Comparison of ENCODE assay signal across 16 cellular contexts in genomic region chr13:20171364-20171763, GRCh38. TPM values are rescaled to one million over a fixed set of nuclear protein-coding genes. Genes with fewer than 3 reads are reported as not detected.
A peak's percentile ranks its signal among the peaks of the same experiment; 100 is the strongest.
DNase-seq lines count a peak whose midpoint lies in the region; ATAC-seq and TF ChIP-seq lines count a peak whose summit lies in the region.
"Had no signal": no experiment of that assay in that cellular context is flagged by ENCODE, and none has a peak within 500 bp of the region (broad histone marks: within the 10 kb centered on the region; RNA-seq: fewer than 3 reads in every experiment).

No MANE protein-coding gene starts in this region.

- no TSS peak for BruUV-seq in PC-3 (replicated peaks; lab: Mats Ljungman, UMichigan)

- POLR2A ChIA-PET in PC-3 (lab: Charles Lee; ENCODE audit: unreplicated experiment), result no interaction called here

- peak overlapping the region; percentile 31; the same call in 1 of the 2 replicates for H3K4me2 ChIP-seq in PC-3 (ENCODE audit: low read length)

- intact Hi-C loops in PC-3 (cut with micrococcal nuclease), result no loop called here

- no peaks in the 10 kb centered on the region for H3K79me2 ChIP-seq in PC-3 (ENCODE audit: low read length)

- no peaks in the 10 kb centered on the region for H3K9me2 ChIP-seq in PC-3 (replicated peaks; ENCODE audit: low read length)

- no peak for TF ChIP-seq CTCF in PC-3 (conservative IDR thresholded peaks at IDR 0.05; ENCODE audit: low read depth, low read length)
- no peak for TF ChIP-seq CTCF in retinal pigment epithelial cell (conservative IDR thresholded peaks at IDR 0.05; ENCODE audit: low read depth, low read length)

- H3K9me3 ChIP-seq in PC-3 (ENCODE audit: low read length), result no peaks in the 10 kb centered on the region

- ATAC-seq in PC-3 (peak; percentile 69), GM18870 (IDR thresholded peaks at IDR 0.05; ENCODE audit: unreplicated experiment) (no peak)
- ATAC-seq: GM12878, HepG2 had no signal

- H3K4me3 ChIP-seq in PC-3 (ENCODE audit: low read length), result no peak overlapping the region
- H3K4me3 ChIP-seq in retinal pigment epithelial cell (ENCODE audit: low read length), result no peak overlapping the region
- H3K4me3 ChIP-seq: GM12878 had no signal

- H3K9ac ChIP-seq in PC-3 (ENCODE audit: low read length), result no peak overlapping the region

- peaks cover 32% of the 10 kb centered on the region for H3K4me1 ChIP-seq in PC-3 (ENCODE audit: insufficient read depth, low read length)

- no peaks in the 10 kb centered on the region for H3K36me3 ChIP-seq in PC-3 (ENCODE audit: low read depth, low read length)

- CTCF ChIA-PET in PC-3 (lab: Charles Lee), result no interaction called here

- DNase-seq in SIG-M5 treated with dmso at 0.1 percent for 504 hours (lab: John Stamatoyannopoulos, UW; ENCODE audit: unreplicated experiment), result peak; percentile 48
- DNase-seq in SIG-M5 (lab: John Stamatoyannopoulos, UW), result no peak
- peak; percentile 82 for DNase-seq in PC-3
- peak; percentile 43 for DNase-seq in astrocyte of the hippocampus (ENCODE audit: low read depth, low spot score)
- DNase-seq in retinal pigment epithelial cell (ENCODE audit: low read depth), result peak; percentile 54
- DNase-seq in superior temporal gyrus (ENCODE audit: extremely low spot score), result no peak
- DNase-seq in iPS-NIHi7 (ENCODE audit: extremely low spot score), result no peak
- DNase-seq: CD4-positive, CD25-positive, alpha-beta regulatory T cell; DMS53; GOT3; H9 had no signal

- peak overlapping the region; percentile 52 for H3K27ac ChIP-seq in PC-3 (ENCODE audit: low read length)
- H3K27ac ChIP-seq: 22Rv1 had no signal

- H2AFZ ChIP-seq in PC-3 (ENCODE audit: low read length), result no peak overlapping the region

- no peaks in the 10 kb centered on the region for H3K27me3 ChIP-seq in PC-3 (ENCODE audit: low read length)

- H3F3A ChIP-seq in PC-3 (ENCODE audit: low read length, unreplicated experiment), result no peaks in the 10 kb centered on the region

- no peaks in the 10 kb centered on the region for H4K20me1 ChIP-seq in PC-3 (ENCODE audit: low read length)

RNA-seq across cellular contexts. Expression of gene GJA3, which starts 10.5 kb away (rescaled TPM):
- total RNA-seq in PC-3 (2014; rRNA removed), result 0.55 and 1.2 TPM in 2 replicates
- total RNA-seq: CD4-positive, CD25-positive, alpha-beta regulatory T cell had no signal

RNA-seq across cellular contexts. Expression of gene GJB2, which starts 21.4 kb away (rescaled TPM):
- total RNA-seq in PC-3 (2014; rRNA removed), result 46.5 and 53.0 TPM in 2 replicates
- total RNA-seq: A673; CD4-positive, CD25-positive, alpha-beta regulatory T cell had no signal

Comparison
In these comparisons a context has a peak if more than half of its experiments do, and no peak if none do; other contexts are left out.
1. DNase-seq: peak in SIG-M5 treated with dmso at 0.1 percent for 504 hours (single experiment), PC-3 (single experiment), astrocyte of the hippocampus (single experiment) and retinal pigment epithelial cell (single experiment); none in SIG-M5 (single experiment), superior temporal gyrus (single experiment) and iPS-NIHi7 (single experiment).